In the genomic region with DNA sequence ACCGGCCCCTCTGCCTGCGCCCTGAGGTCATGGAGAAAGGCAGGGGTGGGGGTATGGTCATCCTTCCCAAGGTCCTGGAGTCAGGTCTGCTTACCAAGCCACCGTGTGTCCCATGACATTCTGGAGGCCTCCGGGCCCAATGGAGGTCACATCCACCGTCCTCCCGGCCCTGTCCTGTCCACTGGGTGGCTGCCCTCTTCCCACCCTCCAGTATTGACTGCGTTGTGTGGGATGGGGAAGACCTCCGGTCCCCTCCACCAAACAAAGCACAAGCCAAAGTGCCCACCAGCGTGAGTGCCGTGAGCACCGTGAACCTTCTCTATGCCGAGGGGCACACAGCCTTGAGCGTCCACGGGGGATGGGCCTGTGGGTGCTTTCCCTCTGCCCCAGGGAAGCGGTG, we compare ENCODE assay signal across 27 cellular contexts.
"Had no signal": no experiment of that assay in that cellular context is flagged by ENCODE, and none has a peak within 500 bp of the region (broad histone marks: within the 10 kb centered on the region; RNA-seq: fewer than 3 reads in every experiment).

No MANE protein-coding gene starts in this region.

- H3K27me3 Mint-ChIP-seq: naive thymus-derived CD4-positive, alpha-beta T cell; progenitor cell of endocrine pancreas; stimulated activated naive B cell treated with anti-CD40 and anti-IgM and Interleukin-4, amounts not matched to agents 10 μg/mL and 1 μg/mL and 100 μg/mL, for 72 hours; stimulated activated naive CD8-positive, alpha-beta T cell treated with anti-CD3 and anti-CD28 coated beads, Interleukin-15, Interleukin-2, amounts not matched to agents 100 ng/mL and 50 ng/mL, for 24 hours had no signal

- H3K36me3 ChIP-seq: neural progenitor cell, ovary, right lobe of liver, uterus had no signal

- H2AFZ ChIP-seq: neural progenitor cell, parathyroid adenoma had no signal

- H3K4me3 Mint-ChIP-seq: naive thymus-derived CD4-positive, alpha-beta T cell; nephron; neural progenitor cell; stimulated activated effector memory CD8-positive, alpha-beta T cell treated with anti-CD3 and anti-CD28 coated beads, Interleukin-12 subunit alpha, Interleukin-12 subunit beta, amount 100 ng/mL, for 72 hours; stimulated activated naive B cell treated with anti-CD40 and anti-IgM and Interleukin-4, amounts not matched to agents 10 μg/mL and 1 μg/mL and 100 μg/mL, for 72 hours; stimulated activated naive CD8-positive, alpha-beta T cell treated with anti-CD3 and anti-CD28 coated beads, Interleukin-15, Interleukin-2, amounts not matched to agents 100 ng/mL and 50 ng/mL, for 24 hours had no signal

- H3K4me3 ChIP-seq: neural progenitor cell, ovary, psoas muscle, right lobe of liver, sigmoid colon, stomach, thoracic aorta, thyroid gland, tibial nerve, upper lobe of left lung, uterus had no signal

- H3K9me3 Mint-ChIP-seq: naive thymus-derived CD4-positive, alpha-beta T cell; neural progenitor cell; stimulated activated effector memory CD8-positive, alpha-beta T cell treated with anti-CD3 and anti-CD28 coated beads, Interleukin-12 subunit alpha, Interleukin-12 subunit beta, amount 100 ng/mL, for 72 hours; stimulated activated naive B cell treated with anti-CD40 and anti-IgM and Interleukin-4, amounts not matched to agents 10 μg/mL and 1 μg/mL and 100 μg/mL, for 72 hours; stimulated activated naive CD8-positive, alpha-beta T cell treated with anti-CD3 and anti-CD28 coated beads, Interleukin-15, Interleukin-2, amounts not matched to agents 100 ng/mL and 50 ng/mL, for 24 hours had no signal

- H3K27ac ChIP-seq: neural progenitor cell, neutrophil, ovary, parathyroid adenoma, psoas muscle, right lobe of liver, sigmoid colon, stomach, thoracic aorta, thyroid gland, tibial nerve, upper lobe of left lung, uterus had no signal

- H3K27ac Mint-ChIP-seq: naive thymus-derived CD4-positive, alpha-beta T cell; neural progenitor cell; progenitor cell of endocrine pancreas; stimulated activated effector memory CD8-positive, alpha-beta T cell treated with anti-CD3 and anti-CD28 coated beads, Interleukin-12 subunit alpha, Interleukin-12 subunit beta, amount 100 ng/mL, for 72 hours; stimulated activated naive B cell treated with anti-CD40 and anti-IgM and Interleukin-4, amounts not matched to agents 10 μg/mL and 1 μg/mL and 100 μg/mL, for 72 hours; stimulated activated naive CD8-positive, alpha-beta T cell treated with anti-CD3 and anti-CD28 coated beads, Interleukin-15, Interleukin-2, amounts not matched to agents 100 ng/mL and 50 ng/mL, for 24 hours had no signal

- H3K27me3 ChIP-seq: neutrophil, ovary, right lobe of liver, sigmoid colon, stomach, thyroid gland, tibial nerve, upper lobe of left lung, uterus had no signal

- H3K79me2 ChIP-seq: parathyroid adenoma had no signal

- ATAC-seq: naive thymus-derived CD4-positive, alpha-beta T cell; psoas muscle; right cardiac atrium; right lobe of liver; stimulated activated effector memory CD8-positive, alpha-beta T cell treated with anti-CD3 and anti-CD28 coated beads, Interleukin-12 subunit alpha, Interleukin-12 subunit beta, amount 100 ng/mL, for 72 hours; stimulated activated naive B cell treated with anti-CD40 and anti-IgM and Interleukin-4, amounts not matched to agents 10 μg/mL and 1 μg/mL and 100 μg/mL, for 72 hours had no signal

- DNase-seq: naive thymus-derived CD4-positive, alpha-beta T cell; nucleus accumbens; ovary; right cardiac atrium; right lobe of liver; sigmoid colon; small intestine; stimulated activated CD4-positive, alpha-beta T cell treated with anti-CD3 and anti-CD28 coated beads, Interleukin-15, amount 100 ng/mL, for 24 hours; stimulated activated CD4-positive, alpha-beta T cell treated with anti-CD3 and anti-CD28 coated beads, Interleukin-2, amount 100 ng/mL, for 24 hours; stimulated activated CD4-positive, alpha-beta T cell treated with anti-CD3 and anti-CD28 coated beads, Interleukin-2, amount 100 ng/mL, for 48 hours; stimulated activated CD4-positive, alpha-beta T cell treated with anti-CD3 and anti-CD28 coated beads, Interleukin-4, amount 100 ng/mL, for 24 hours; stimulated activated naive B cell treated with anti-CD40 and anti-IgM and Interleukin-4, amounts not matched to agents 10 μg/mL and 1 μg/mL and 100 μg/mL, for 72 hours; stimulated activated naive CD4-positive, alpha-beta T cell treated with Interleukin-2 at 50 U/mL for 16 hours; stomach; thyroid gland; upper lobe of left lung; uterus had no signal

- H3K9me3 ChIP-seq: neutrophil, ovary, psoas muscle, right lobe of liver, sigmoid colon, stomach, thoracic aorta, thyroid gland, tibial nerve, upper lobe of left lung, uterus had no signal

- H3K4me1 Mint-ChIP-seq: nephron had no signal

- H3K4me2 ChIP-seq: neural progenitor cell had no signal

- H3K4me1 ChIP-seq: neural progenitor cell, parathyroid adenoma, psoas muscle, right lobe of liver, sigmoid colon, stomach, thyroid gland, tibial nerve, upper lobe of left lung, uterus had no signal
